In the genomic region with DNA sequence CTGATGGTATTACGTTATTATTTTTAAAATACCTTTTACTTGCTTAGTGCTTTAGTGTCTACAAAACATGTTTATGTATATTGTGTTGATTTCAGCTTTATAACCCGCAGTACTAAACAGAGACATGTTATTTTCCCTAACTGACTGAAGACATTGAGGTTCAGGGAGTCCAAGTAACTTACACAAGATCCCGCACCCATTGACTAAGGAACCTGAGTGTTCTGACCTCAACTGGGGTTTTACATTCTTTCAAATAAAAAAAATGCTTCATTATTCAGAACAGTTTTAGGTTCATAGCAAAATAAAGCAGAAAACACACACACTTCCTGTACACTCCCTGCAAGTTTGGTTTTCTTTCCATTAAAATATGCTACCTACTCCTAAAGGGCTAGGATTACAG, we compare ENCODE assay signal across 2 cellular contexts.
TF ChIP-seq lines count a peak whose summit lies in the region.

No MANE protein-coding gene starts in this region.

TF ChIP-seq in A549, 52 proteins besides CTCF, POLR2A, EP300 and RAD21:
- TF ChIP-seq, protein P1, sequence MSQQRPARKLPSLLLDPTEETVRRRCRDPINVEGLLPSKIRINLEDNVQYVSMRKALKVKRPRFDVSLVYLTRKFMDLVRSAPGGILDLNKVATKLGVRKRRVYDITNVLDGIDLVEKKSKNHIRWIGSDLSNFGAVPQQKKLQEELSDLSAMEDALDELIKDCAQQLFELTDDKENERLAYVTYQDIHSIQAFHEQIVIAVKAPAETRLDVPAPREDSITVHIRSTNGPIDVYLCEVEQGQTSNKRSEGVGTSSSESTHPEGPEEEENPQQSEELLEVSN (IDR thresholded peaks at IDR 0.05; ENCODE audit: borderline replicate concordance, low read depth), result no peak
- TF ChIP-seq EHMT2 (IDR thresholded peaks at IDR 0.05; ENCODE audit: low read depth) (no peak), PBX3 (IDR thresholded peaks at IDR 0.05) (no peak), EHF (CRISPR knock-in tag; IDR thresholded peaks at IDR 0.05) (no peak), CHD4 (IDR thresholded peaks at IDR 0.05; ENCODE audit: borderline replicate concordance) (no peak), NPAS2 (CRISPR knock-in tag; IDR thresholded peaks at IDR 0.05; ENCODE audit: borderline replicate concordance) (no peak), CEBPB (IDR thresholded peaks at IDR 0.05) (no peak), FOSB (CRISPR knock-in tag; IDR thresholded peaks at IDR 0.05) (no peak), CBX2 (IDR thresholded peaks at IDR 0.05; ENCODE audit: borderline replicate concordance, low read depth) (no peak), MYC (IDR thresholded peaks at IDR 0.05; ENCODE audit: borderline replicate concordance, low read length) (no peak), BHLHE40 (IDR thresholded peaks at IDR 0.05; ENCODE audit: low read depth, low read length) (no peak), JUNB (IDR thresholded peaks at IDR 0.05) (no peak), GATA3 (IDR thresholded peaks at IDR 0.05; ENCODE audit: borderline replicate concordance) (no peak), RCOR1 (IDR thresholded peaks at IDR 0.05; ENCODE audit: low read depth, low read length) (no peak)
- TF ChIP-seq, protein P2, sequence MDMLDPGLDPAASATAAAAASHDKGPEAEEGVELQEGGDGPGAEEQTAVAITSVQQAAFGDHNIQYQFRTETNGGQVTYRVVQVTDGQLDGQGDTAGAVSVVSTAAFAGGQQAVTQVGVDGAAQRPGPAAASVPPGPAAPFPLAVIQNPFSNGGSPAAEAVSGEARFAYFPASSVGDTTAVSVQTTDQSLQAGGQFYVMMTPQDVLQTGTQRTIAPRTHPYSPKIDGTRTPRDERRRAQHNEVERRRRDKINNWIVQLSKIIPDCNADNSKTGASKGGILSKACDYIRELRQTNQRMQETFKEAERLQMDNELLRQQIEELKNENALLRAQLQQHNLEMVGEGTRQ (IDR thresholded peaks at IDR 0.05), result no peak
- TF ChIP-seq, protein P3, sequence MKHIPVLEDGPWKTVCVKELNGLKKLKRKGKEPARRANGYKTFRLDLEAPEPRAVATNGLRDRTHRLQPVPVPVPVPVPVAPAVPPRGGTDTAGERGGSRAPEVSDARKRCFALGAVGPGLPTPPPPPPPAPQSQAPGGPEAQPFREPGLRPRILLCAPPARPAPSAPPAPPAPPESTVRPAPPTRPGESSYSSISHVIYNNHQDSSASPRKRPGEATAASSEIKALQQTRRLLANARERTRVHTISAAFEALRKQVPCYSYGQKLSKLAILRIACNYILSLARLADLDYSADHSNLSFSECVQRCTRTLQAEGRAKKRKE (CRISPR knock-in tag; IDR thresholded peaks at IDR 0.05; ENCODE audit: low read depth), result no peak
- TF ChIP-seq, protein P4, sequence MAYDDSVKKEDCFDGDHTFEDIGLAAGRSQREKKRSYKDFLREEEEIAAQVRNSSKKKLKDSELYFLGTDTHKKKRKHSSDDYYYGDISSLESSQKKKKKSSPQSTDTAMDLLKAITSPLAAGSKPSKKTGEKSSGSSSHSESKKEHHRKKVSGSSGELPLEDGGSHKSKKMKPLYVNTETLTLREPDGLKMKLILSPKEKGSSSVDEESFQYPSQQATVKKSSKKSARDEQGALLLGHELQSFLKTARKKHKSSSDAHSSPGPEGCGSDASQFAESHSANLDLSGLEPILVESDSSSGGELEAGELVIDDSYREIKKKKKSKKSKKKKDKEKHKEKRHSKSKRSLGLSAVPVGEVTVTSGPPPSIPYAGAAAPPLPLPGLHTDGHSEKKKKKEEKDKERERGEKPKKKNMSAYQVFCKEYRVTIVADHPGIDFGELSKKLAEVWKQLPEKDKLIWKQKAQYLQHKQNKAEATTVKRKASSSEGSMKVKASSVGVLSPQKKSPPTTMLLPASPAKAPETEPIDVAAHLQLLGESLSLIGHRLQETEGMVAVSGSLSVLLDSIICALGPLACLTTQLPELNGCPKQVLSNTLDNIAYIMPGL (CRISPR knock-in tag; IDR thresholded peaks at IDR 0.05; ENCODE audit: borderline replicate concordance), result no peak

TF ChIP-seq in IMR-90, 13 proteins besides CTCF, POLR2A, EP300 and RAD21:
- TF ChIP-seq, protein P2 (IDR thresholded peaks at IDR 0.05; ENCODE audit: low read depth, low read length), result no peak
- TF ChIP-seq FOS (IDR thresholded peaks at IDR 0.05; ENCODE audit: low read depth, low read length) (no peak), CEBPB (IDR thresholded peaks at IDR 0.05; ENCODE audit: low read depth, low read length) (no peak), RFX5 (IDR thresholded peaks at IDR 0.05; ENCODE audit: low read depth, low read length) (no peak), ELK1 (IDR thresholded peaks at IDR 0.05; ENCODE audit: borderline replicate concordance, low read depth, low read length) (no peak), BHLHE40 (IDR thresholded peaks at IDR 0.05; ENCODE audit: low read depth, low read length) (no peak), NFE2L2 (IDR thresholded peaks at IDR 0.05; ENCODE audit: low read depth, low read length) (no peak)
